In the genomic region with DNA sequence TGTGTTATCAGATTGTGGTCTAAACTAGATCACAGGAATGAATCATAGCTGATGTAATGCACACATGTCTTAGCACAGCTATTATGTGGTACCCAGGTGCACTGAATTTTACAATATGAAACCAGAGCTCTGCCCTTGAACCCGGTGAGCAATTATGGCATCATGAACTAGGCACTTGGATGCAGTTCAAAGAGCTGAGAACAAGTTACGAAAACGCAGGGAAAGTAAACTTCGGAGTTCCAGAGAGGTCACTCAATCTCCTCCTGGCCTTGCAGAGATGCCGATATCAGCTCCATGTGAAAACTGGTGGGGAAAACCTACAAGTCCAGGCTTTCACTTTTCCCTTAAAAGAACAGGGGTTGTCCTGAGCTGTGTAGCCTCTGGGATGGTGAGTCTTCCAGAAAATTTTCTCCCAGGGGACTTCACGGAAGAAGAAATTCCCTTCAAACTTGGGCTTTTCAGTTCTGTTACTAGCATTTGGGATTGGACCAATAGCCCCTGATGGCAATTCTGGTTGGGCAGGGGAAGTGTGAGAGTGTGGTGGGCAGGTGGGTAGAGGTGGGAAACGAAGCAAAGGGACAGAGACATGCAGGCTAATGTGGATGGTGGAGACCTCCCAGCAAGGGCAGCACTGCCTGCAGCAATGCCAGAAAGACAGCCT, we compare ENCODE assay signal across 1 cellular context.
A peak's percentile ranks its signal among the peaks of the same experiment; 100 is the strongest.
TF ChIP-seq lines count a peak whose summit lies in the region.

No MANE protein-coding gene starts in this region.

TF ChIP-seq in HepG2, 621 proteins besides CTCF, POLR2A, EP300 and RAD21 (continued from another document and continues in another):
- TF ChIP-seq ZNF737 (CRISPR knock-in tag; IDR thresholded peaks at IDR 0.05; ENCODE audit: borderline replicate concordance) (no peak), KLF16 (CRISPR knock-in tag; IDR thresholded peaks at IDR 0.05) (peak in 1 of 2 experiments; percentile 92; a peak in 2 of 4 replicates), ISX (CRISPR knock-in tag; conservative IDR thresholded peaks at IDR 0.05) (no peak), ZNF569 (CRISPR knock-in tag; IDR thresholded peaks at IDR 0.05; ENCODE audit: borderline replicate concordance) (peak; percentile 76; the same call in 1 of the 2 replicates), ZNF207 (IDR thresholded peaks at IDR 0.05; ENCODE audit: borderline replicate concordance) (no peak), ATF1 (CRISPR knock-in tag; IDR thresholded peaks at IDR 0.05) (peak; percentile 69), MTA3 (CRISPR knock-in tag; IDR thresholded peaks at IDR 0.05) (no peak), RFX1 (IDR thresholded peaks at IDR 0.05) (no peak), JUND (CRISPR knock-in tag; IDR thresholded peaks at IDR 0.05) (peak; percentile 89), SP1 (IDR thresholded peaks at IDR 0.05) (no peak), SP1 (CRISPR knock-in tag; IDR thresholded peaks at IDR 0.05) (peak; percentile 35; the same call in 1 of the 2 replicates)
- TF ChIP-seq, protein P1, sequence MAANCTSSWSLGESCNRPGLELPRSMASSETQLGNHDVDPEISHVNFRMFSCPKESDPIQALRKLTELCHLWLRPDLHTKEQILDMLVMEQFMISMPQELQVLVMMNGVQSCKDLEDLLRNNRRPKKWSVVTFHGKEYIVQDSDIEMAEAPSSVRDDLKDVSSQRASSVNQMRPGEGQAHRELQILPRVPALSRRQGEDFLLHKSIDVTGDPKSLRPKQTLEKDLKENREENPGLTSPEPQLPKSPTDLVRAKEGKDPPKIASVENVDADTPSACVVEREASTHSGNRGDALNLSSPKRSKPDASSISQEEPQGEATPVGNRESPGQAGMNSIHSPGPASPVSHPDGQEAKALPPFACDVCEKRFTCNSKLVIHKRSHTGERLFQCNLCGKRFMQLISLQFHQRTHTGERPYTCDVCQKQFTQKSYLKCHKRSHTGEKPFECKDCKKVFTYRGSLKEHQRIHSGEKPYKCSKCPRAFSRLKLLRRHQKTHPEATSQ (CRISPR knock-in tag; IDR thresholded peaks at IDR 0.05; ENCODE audit: borderline replicate concordance), result no peak; the same call in 1 of the 2 replicates
- TF ChIP-seq, protein P2, sequence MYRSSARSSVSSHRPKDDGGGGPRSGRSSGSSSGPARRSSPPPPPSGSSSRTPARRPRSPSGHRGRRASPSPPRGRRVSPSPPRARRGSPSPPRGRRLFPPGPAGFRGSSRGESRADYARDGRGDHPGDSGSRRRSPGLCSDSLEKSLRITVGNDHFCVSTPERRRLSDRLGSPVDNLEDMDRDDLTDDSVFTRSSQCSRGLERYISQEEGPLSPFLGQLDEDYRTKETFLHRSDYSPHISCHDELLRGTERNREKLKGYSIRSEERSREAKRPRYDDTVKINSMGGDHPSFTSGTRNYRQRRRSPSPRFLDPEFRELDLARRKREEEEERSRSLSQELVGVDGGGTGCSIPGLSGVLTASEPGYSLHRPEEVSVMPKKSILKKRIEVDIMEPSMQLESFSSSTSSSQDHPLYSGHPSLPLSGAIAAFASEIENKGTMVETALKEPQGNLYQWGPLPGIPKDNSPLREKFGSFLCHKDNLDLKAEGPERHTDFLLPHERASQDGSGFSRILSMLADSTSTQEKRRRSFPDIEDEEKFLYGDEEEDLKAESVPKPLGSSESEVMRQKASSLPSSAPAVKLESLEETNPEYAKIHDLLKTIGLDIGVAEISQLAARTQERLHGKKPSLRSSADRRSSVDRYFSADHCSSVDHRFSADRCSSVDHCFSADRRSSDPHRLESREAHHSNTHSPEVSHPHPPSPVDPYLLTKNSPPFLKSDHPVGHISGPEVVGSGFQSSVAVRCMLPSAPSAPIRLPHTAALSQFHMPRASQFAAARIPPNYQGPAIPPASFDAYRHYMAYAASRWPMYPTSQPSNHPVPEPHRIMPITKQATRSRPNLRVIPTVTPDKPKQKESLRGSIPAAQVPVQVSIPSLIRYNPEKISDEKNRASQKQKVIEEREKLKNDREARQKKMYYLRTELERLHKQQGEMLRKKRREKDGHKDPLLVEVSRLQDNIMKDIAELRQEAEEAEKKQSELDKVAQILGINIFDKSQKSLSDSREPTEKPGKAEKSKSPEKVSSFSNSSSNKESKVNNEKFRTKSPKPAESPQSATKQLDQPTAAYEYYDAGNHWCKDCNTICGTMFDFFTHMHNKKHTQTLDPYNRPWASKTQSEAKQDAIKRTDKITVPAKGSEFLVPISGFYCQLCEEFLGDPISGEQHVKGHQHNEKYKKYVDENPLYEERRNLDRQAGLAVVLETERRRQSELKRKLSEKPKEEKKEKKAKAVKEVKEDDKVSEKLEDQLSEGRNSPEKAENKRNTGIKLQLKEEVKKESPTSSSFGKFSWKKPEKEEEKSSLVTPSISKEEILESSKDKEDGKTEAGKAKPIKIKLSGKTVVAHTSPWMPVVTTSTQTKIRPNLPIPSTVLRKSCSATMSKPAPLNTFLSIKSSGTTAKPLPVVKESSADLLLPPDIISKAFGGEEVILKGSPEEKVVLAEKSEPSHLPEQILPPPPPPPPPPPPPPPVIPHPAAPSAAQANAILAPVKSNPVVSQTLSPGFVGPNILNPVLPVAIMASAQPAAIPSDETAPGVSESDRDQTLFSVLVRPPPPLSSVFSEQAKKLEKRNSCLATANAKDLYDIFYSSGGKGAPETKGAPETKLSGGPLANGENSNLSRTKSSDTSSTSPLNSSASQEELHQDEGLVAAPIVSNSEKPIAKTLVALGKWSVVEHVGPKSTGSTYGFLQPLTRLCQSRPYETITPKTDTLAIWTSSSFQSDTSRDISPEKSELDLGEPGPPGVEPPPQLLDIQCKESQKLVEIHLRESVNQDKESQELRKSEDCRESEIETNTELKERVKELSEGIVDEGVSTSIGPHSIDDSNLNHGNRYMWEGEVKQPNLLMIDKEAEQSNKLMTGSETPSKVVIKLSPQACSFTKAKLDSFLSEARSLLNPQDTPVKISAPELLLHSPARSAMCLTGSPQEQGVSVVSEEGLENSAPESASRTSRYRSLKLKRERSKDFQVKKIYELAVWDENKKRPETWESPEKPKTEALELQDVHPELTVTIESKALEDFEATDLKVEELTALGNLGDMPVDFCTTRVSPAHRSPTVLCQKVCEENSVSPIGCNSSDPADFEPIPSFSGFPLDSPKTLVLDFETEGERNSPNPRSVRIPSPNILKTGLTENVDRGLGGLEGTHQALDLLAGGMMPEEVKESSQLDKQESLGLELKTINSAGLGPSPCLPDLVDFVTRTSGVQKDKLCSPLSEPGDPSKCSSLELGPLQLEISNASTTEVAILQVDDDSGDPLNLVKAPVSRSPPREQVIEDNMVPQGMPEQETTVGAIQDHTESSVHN (CRISPR knock-in tag; IDR thresholded peaks at IDR 0.05), result peak; percentile 91; the same call in 1 of the 2 replicates
- TF ChIP-seq, protein P3, sequence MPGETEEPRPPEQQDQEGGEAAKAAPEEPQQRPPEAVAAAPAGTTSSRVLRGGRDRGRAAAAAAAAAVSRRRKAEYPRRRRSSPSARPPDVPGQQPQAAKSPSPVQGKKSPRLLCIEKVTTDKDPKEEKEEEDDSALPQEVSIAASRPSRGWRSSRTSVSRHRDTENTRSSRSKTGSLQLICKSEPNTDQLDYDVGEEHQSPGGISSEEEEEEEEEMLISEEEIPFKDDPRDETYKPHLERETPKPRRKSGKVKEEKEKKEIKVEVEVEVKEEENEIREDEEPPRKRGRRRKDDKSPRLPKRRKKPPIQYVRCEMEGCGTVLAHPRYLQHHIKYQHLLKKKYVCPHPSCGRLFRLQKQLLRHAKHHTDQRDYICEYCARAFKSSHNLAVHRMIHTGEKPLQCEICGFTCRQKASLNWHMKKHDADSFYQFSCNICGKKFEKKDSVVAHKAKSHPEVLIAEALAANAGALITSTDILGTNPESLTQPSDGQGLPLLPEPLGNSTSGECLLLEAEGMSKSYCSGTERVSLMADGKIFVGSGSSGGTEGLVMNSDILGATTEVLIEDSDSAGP (CRISPR knock-in tag; IDR thresholded peaks at IDR 0.05; ENCODE audit: borderline replicate concordance), result peak; percentile 68
- TF ChIP-seq, protein P4, sequence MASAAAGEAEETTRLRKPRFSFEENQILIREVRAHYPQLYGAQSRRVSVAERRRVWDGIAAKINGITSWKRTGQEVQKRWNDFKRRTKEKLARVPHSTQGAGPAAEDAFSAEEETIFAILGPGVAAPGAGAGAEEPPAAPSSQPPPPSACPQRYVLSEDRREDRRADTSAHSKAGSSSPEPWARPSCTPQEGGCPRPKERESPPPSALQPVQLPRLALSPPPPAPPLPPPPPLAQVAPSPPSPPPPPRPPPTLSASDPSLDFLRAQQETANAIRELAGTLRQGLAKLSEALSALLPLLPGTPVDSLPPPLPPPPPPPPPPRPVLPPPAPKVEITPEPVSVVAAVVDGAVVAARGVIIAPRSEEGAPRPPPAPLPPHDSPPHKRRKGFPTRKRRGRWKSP (CRISPR knock-in tag; IDR thresholded peaks at IDR 0.05), result peak; percentile 78; the same call in 1 of the 2 replicates
- TF ChIP-seq, protein P5, sequence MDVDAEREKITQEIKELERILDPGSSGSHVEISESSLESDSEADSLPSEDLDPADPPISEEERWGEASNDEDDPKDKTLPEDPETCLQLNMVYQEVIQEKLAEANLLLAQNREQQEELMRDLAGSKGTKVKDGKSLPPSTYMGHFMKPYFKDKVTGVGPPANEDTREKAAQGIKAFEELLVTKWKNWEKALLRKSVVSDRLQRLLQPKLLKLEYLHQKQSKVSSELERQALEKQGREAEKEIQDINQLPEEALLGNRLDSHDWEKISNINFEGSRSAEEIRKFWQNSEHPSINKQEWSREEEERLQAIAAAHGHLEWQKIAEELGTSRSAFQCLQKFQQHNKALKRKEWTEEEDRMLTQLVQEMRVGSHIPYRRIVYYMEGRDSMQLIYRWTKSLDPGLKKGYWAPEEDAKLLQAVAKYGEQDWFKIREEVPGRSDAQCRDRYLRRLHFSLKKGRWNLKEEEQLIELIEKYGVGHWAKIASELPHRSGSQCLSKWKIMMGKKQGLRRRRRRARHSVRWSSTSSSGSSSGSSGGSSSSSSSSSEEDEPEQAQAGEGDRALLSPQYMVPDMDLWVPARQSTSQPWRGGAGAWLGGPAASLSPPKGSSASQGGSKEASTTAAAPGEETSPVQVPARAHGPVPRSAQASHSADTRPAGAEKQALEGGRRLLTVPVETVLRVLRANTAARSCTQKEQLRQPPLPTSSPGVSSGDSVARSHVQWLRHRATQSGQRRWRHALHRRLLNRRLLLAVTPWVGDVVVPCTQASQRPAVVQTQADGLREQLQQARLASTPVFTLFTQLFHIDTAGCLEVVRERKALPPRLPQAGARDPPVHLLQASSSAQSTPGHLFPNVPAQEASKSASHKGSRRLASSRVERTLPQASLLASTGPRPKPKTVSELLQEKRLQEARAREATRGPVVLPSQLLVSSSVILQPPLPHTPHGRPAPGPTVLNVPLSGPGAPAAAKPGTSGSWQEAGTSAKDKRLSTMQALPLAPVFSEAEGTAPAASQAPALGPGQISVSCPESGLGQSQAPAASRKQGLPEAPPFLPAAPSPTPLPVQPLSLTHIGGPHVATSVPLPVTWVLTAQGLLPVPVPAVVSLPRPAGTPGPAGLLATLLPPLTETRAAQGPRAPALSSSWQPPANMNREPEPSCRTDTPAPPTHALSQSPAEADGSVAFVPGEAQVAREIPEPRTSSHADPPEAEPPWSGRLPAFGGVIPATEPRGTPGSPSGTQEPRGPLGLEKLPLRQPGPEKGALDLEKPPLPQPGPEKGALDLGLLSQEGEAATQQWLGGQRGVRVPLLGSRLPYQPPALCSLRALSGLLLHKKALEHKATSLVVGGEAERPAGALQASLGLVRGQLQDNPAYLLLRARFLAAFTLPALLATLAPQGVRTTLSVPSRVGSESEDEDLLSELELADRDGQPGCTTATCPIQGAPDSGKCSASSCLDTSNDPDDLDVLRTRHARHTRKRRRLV (CRISPR knock-in tag; IDR thresholded peaks at IDR 0.05), result peak; percentile 92
- TF ChIP-seq, protein P6, sequence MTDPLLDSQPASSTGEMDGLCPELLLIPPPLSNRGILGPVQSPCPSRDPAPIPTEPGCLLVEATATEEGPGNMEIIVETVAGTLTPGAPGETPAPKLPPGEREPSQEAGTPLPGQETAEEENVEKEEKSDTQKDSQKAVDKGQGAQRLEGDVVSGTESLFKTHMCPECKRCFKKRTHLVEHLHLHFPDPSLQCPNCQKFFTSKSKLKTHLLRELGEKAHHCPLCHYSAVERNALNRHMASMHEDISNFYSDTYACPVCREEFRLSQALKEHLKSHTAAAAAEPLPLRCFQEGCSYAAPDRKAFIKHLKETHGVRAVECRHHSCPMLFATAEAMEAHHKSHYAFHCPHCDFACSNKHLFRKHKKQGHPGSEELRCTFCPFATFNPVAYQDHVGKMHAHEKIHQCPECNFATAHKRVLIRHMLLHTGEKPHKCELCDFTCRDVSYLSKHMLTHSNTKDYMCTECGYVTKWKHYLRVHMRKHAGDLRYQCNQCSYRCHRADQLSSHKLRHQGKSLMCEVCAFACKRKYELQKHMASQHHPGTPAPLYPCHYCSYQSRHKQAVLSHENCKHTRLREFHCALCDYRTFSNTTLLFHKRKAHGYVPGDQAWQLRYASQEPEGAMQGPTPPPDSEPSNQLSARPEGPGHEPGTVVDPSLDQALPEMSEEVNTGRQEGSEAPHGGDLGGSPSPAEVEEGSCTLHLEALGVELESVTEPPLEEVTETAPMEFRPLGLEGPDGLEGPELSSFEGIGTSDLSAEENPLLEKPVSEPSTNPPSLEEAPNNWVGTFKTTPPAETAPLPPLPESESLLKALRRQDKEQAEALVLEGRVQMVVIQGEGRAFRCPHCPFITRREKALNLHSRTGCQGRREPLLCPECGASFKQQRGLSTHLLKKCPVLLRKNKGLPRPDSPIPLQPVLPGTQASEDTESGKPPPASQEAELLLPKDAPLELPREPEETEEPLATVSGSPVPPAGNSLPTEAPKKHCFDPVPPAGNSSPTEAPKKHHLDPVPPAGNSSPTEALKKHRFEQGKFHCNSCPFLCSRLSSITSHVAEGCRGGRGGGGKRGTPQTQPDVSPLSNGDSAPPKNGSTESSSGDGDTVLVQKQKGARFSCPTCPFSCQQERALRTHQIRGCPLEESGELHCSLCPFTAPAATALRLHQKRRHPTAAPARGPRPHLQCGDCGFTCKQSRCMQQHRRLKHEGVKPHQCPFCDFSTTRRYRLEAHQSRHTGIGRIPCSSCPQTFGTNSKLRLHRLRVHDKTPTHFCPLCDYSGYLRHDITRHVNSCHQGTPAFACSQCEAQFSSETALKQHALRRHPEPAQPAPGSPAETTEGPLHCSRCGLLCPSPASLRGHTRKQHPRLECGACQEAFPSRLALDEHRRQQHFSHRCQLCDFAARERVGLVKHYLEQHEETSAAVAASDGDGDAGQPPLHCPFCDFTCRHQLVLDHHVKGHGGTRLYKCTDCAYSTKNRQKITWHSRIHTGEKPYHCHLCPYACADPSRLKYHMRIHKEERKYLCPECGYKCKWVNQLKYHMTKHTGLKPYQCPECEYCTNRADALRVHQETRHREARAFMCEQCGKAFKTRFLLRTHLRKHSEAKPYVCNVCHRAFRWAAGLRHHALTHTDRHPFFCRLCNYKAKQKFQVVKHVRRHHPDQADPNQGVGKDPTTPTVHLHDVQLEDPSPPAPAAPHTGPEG (CRISPR knock-in tag; IDR thresholded peaks at IDR 0.05), result no peak
- TF ChIP-seq, protein P7, sequence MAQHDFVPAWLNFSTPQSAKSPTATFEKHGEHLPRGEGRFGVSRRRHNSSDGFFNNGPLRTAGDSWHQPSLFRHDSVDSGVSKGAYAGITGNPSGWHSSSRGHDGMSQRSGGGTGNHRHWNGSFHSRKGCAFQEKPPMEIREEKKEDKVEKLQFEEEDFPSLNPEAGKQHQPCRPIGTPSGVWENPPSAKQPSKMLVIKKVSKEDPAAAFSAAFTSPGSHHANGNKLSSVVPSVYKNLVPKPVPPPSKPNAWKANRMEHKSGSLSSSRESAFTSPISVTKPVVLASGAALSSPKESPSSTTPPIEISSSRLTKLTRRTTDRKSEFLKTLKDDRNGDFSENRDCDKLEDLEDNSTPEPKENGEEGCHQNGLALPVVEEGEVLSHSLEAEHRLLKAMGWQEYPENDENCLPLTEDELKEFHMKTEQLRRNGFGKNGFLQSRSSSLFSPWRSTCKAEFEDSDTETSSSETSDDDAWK (CRISPR knock-in tag; IDR thresholded peaks at IDR 0.05), result no peak
- TF ChIP-seq, protein P8, sequence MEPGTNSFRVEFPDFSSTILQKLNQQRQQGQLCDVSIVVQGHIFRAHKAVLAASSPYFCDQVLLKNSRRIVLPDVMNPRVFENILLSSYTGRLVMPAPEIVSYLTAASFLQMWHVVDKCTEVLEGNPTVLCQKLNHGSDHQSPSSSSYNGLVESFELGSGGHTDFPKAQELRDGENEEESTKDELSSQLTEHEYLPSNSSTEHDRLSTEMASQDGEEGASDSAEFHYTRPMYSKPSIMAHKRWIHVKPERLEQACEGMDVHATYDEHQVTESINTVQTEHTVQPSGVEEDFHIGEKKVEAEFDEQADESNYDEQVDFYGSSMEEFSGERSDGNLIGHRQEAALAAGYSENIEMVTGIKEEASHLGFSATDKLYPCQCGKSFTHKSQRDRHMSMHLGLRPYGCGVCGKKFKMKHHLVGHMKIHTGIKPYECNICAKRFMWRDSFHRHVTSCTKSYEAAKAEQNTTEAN (CRISPR knock-in tag; conservative IDR thresholded peaks at IDR 0.05), result peak; percentile 90
